8 cellular contexts compared by ENCODE assay signal in the genomic region with DNA sequence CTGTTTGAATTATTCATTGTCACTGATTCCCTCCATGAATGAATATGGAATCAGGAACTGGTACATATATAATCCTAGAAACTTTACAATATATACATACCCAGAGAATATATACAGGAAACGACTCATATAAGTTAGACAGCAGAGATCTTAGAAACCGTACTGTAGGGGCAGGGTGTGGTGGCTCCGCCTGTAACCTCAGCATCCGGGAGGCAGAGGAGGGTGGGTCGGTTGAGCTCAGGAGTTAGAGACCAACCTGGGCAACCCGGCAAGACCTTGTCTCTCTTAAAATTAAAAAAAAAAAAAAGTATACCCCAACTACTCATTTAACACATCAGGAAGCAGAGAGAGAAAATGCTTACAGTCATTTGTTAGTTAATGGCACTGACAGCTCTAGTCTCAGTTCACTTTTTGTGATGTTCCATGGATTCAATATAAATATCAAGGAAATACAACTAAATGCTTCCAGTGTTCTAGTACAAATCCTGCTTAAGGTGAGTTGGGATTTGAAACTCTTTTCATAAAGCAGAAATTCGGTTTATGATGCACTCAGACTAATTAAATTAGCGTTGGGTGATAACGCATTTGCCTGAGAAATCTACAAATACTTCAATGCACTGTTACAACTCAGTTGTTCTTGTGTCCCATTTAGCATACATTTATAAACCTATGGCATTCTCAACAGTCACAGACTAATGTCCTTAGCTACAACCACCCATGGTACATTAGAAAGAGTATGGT. TPM values are rescaled to one million over a fixed set of nuclear protein-coding genes. Genes with fewer than 3 reads are reported as not detected.
DNase-seq lines count a peak whose midpoint lies in the region; ATAC-seq and TF ChIP-seq lines count a peak whose summit lies in the region.

No MANE protein-coding gene starts in this region.

- peak overlapping the region; percentile 81 for H3K4me3 Mint-ChIP-seq in activated naive CD8-positive, alpha-beta T cell treated with anti-CD3 and anti-CD28 coated beads, Interleukin-2, amount 10 ng/mL, durations not matched to agents 7 days and 5 days

- no peak overlapping the region for H3K27ac ChIP-seq in ovary

- H3K4me1 ChIP-seq in ovary (ENCODE audit: insufficient read depth) = peaks cover 2% of the 10 kb centered on the region

- no peaks in the 10 kb centered on the region for H3K27me3 Mint-ChIP-seq in activated naive CD8-positive, alpha-beta T cell treated with anti-CD3 and anti-CD28 coated beads, Interleukin-2, amount 10 ng/mL, durations not matched to agents 7 days and 5 days

- H3K4me1 Mint-ChIP-seq in activated naive CD8-positive, alpha-beta T cell treated with anti-CD3 and anti-CD28 coated beads, Interleukin-2, amount 10 ng/mL, durations not matched to agents 7 days and 5 days = peaks cover 58% of the 10 kb centered on the region

- H3K9me3 Mint-ChIP-seq in activated naive CD8-positive, alpha-beta T cell treated with anti-CD3 and anti-CD28 coated beads, Interleukin-2, amount 10 ng/mL, durations not matched to agents 7 days and 5 days = no peaks in the 10 kb centered on the region

- no peaks in the 10 kb centered on the region for H3K36me3 ChIP-seq in ovary

- no peaks in the 10 kb centered on the region for H3K9me3 ChIP-seq in ovary

- ATAC-seq in activated naive CD8-positive, alpha-beta T cell treated with anti-CD3 and anti-CD28 coated beads, Interleukin-2, amount 10 ng/mL, durations not matched to agents 7 days and 5 days (ENCODE audit: low read depth) = peak; percentile 98
- ATAC-seq in GM18520 (IDR thresholded peaks at IDR 0.05; ENCODE audit: unreplicated experiment) = no peak

- H3K36me3 Mint-ChIP-seq in activated naive CD8-positive, alpha-beta T cell treated with anti-CD3 and anti-CD28 coated beads, Interleukin-2, amount 10 ng/mL, durations not matched to agents 7 days and 5 days = peaks cover 31% of the 10 kb centered on the region

- H3K27ac Mint-ChIP-seq in activated naive CD8-positive, alpha-beta T cell treated with anti-CD3 and anti-CD28 coated beads, Interleukin-2, amount 10 ng/mL, durations not matched to agents 7 days and 5 days = peak overlapping the region; percentile 92

- TF ChIP-seq POLR2A in ovary (IDR thresholded peaks at IDR 0.05) = no peak

- no peak for TF ChIP-seq EP300 in ovary (IDR thresholded peaks at IDR 0.05)

- intact Hi-C loops in ovary (cut with DNase I) = no loop called here

- no peaks in the 10 kb centered on the region for H3K27me3 ChIP-seq in ovary

- H3K4me3 ChIP-seq in ovary = no peak overlapping the region

- 73 to 81% (median 76%) methylated on average over 9 of the region's 9 CpGs for WGBS in ovary, 3 donors

- POLR2A ChIA-PET in activated naive CD8-positive, alpha-beta T cell treated with anti-CD3 and anti-CD28 coated beads, Interleukin-2, amount 10 ng/mL, durations not matched to agents 7 days and 5 days (lab: Charles Lee) = interaction anchor here (0.5 to 1.6 kb wide), 7 partner anchors 10 to 304 kb away, joined by 3 to 10 read pairs (median 3); a partner anchor contains a TSS

- TF ChIP-seq CTCF in ovary (IDR thresholded peaks at IDR 0.05) = no peak

- peak; percentile 49 for DNase-seq in SIG-M5 treated with dmso at 0.1 percent for 504 hours (lab: John Stamatoyannopoulos, UW; ENCODE audit: unreplicated experiment)
- no peak for DNase-seq in SIG-M5 (lab: John Stamatoyannopoulos, UW)
- peak; percentile 50 for DNase-seq in SW480 (ENCODE audit: low spot score)
- DNase-seq in activated naive CD8-positive, alpha-beta T cell treated with anti-CD3 and anti-CD28 coated beads, Interleukin-2, amount 10 ng/mL, durations not matched to agents 7 days and 5 days = peak; percentile 70
- peak; percentile 22 to 41 for DNase-seq in stimulated activated CD8-positive, alpha-beta memory T cell treated with anti-CD3 and anti-CD28 coated beads, Interleukin-2, amount 100 ng/mL, for 48 hours (ENCODE audit: low read depth in 2 of 2)
- DNase-seq in DMS53 treated with DMSO at 0.1 percent for 48 hours (lab: John Stamatoyannopoulos, UW; ENCODE audit: unreplicated experiment) = no peak
- no peak for DNase-seq in ovary

RNA-seq across cellular contexts. Expression of a gene that starts 5.6 kb away (rescaled TPM):
- 100 to 1,000 TPM; 118 to 120 TPM for total RNA-seq in activated naive CD8-positive, alpha-beta T cell treated with anti-CD3 and anti-CD28 coated beads, Interleukin-2, amount 10 ng/mL, durations not matched to agents 7 days and 5 days
- 100 to 1,000 TPM in 6 of 7 donors, 10 to 100 TPM in 1; 88.9 to 171 (median 154) TPM for total RNA-seq in ovary
- 100 to 1,000 TPM in 1 of 2 donors, 10 to 100 TPM in 1; 90.3 to 168 TPM for polyA plus RNA-seq in ovary

Comparison
In these comparisons a context has a peak if more than half of its experiments do, and no peak if none do; other contexts are left out.
1. DNase-seq: peak in SIG-M5 treated with dmso at 0.1 percent for 504 hours (single experiment), SW480 (single experiment), activated naive CD8-positive, alpha-beta T cell treated with anti-CD3 and anti-CD28 coated beads, Interleukin-2, amount 10 ng/mL, durations not matched to agents 7 days and 5 days (single experiment) and stimulated activated CD8-positive, alpha-beta memory T cell treated with anti-CD3 and anti-CD28 coated beads, Interleukin-2, amount 100 ng/mL, for 48 hours (2 of 2); none in SIG-M5 (single experiment), DMS53 treated with DMSO at 0.1 percent for 48 hours (single experiment) and ovary (0 of 5).